In the genomic region with DNA sequence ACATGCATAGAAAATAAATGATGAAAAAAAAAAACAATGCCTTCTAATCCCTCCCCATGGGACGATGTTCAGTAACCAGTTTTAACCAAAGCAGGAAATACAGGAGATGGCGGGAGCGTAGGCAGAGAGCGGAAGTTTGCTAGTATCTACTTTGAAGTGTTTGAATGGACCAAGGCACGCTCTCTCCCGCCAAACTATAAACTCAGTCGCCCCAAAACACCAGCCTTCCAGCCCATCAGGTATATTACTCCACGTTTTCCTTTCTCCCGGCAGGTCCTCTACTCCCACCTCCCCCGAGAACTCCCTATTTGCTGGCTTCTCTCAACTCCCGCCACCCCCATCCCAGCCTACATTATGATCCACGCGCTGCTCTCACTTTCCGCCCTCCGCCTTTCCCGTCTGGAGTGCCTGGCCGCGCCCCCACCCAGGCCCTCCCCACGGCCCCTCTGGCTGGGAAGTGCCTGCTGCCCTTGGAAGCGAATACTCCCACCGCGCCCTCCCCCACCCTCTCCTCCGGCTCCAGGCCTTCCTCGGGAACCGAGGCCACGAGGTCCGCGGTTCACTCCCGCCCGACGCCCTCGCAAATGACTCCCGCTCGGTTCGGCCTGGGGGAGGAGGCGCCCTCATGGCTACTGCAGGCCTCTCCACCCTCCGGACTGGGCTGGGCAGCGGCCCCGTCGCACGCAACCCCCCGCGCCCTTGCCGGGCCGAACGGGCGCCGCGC, we compare ENCODE assay signal across 1 cellular context.
A peak's percentile ranks its signal among the peaks of the same experiment; 100 is the strongest.
TF ChIP-seq lines count a peak whose summit lies in the region.

No MANE protein-coding gene starts in this region.

TF ChIP-seq in K562, 482 proteins besides CTCF, POLR2A, EP300 and RAD21 (continued from another document and continues in another):
- TF ChIP-seq, protein P1, sequence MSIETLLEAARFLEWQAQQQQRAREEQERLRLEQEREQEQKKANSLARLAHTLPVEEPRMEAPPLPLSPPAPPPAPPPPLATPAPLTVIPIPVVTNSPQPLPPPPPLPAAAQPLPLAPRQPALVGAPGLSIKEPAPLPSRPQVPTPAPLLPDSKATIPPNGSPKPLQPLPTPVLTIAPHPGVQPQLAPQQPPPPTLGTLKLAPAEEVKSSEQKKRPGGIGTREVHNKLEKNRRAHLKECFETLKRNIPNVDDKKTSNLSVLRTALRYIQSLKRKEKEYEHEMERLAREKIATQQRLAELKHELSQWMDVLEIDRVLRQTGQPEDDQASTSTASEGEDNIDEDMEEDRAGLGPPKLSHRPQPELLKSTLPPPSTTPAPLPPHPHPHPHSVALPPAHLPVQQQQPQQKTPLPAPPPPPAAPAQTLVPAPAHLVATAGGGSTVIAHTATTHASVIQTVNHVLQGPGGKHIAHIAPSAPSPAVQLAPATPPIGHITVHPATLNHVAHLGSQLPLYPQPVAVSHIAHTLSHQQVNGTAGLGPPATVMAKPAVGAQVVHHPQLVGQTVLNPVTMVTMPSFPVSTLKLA (conservative IDR thresholded peaks at IDR 0.05), result peak; percentile 58 to 68; a peak in 3 of 4 replicates
- TF ChIP-seq PCBP1 (IDR thresholded peaks at IDR 0.05; ENCODE audit: low read depth, low read length, poor library complexity, severe bottlenecking) (no peak), NONO (IDR thresholded peaks at IDR 0.05; ENCODE audit: low read depth in 2 of 2, low read length in 1 of 2) (peak in 1 of 2 experiments; percentile 36; a peak in 1 of 4 replicates), LCOR (CRISPR knock-in tag; IDR thresholded peaks at IDR 0.05) (no peak), SRSF3 (IDR thresholded peaks at IDR 0.05; ENCODE audit: insufficient read depth, low read length) (peak; percentile 93; the same call in 1 of the 2 replicates), KAT2B (IDR thresholded peaks at IDR 0.05; ENCODE audit: low read depth, low read length) (no peak), TCF3 (CRISPR knock-in tag; IDR thresholded peaks at IDR 0.05) (no peak), SMAD3 (CRISPR knock-in tag; conservative IDR thresholded peaks at IDR 0.05) (no peak), ZNF444 (CRISPR knock-in tag; IDR thresholded peaks at IDR 0.05) (no peak), ZBTB7A (IDR thresholded peaks at IDR 0.05; ENCODE audit: borderline replicate concordance, control insufficient read depth, low read depth, low read length) (peak; percentile 33; the same call in 1 of the 2 replicates), TEAD1 (CRISPR knock-in tag; IDR thresholded peaks at IDR 0.05) (0 out of 4 replicates have a peak, but pooled peaks of 1 of the 2 experiments have one; percentile 7), ZEB2 (IDR thresholded peaks at IDR 0.05) (no peak), ETV1 (tag; conservative IDR thresholded peaks at IDR 0.05; ENCODE audit: low read depth) (peak; percentile 49), CBX8 (IDR thresholded peaks at IDR 0.05; ENCODE audit: borderline replicate concordance, extremely low read depth, low read depth, low read length, poor library complexity, severe bottlenecking) (no peak), L3MBTL2 (IDR thresholded peaks at IDR 0.05) (no peak), FOXM1 (IDR thresholded peaks at IDR 0.05; ENCODE audit: low read depth) (no peak), FOXM1 (CRISPR knock-in tag; IDR thresholded peaks at IDR 0.05; ENCODE audit: low read depth) (0 out of 2 replicates have a peak, but pooled peaks have one; percentile 31), THRAP3 (IDR thresholded peaks at IDR 0.05; ENCODE audit: borderline replicate concordance) (no peak), ZBTB8A (IDR thresholded peaks at IDR 0.05; ENCODE audit: partially characterized antibody) (no peak), ZNF175 (CRISPR knock-in tag; IDR thresholded peaks at IDR 0.05; ENCODE audit: low read depth) (no peak), POLR3G (IDR thresholded peaks at IDR 0.05; ENCODE audit: extremely low read depth, insufficient read length, insufficient replicate concordance) (no peak), PHB2 (IDR thresholded peaks at IDR 0.05; ENCODE audit: low read depth) (no peak), MYC (IDR thresholded peaks at IDR 0.05; ENCODE audit: low read depth, low read length) (no peak; the same call in none of the 2 replicates), MYC (CRISPR knock-in tag; IDR thresholded peaks at IDR 0.05; ENCODE audit: borderline replicate concordance, low read depth) (no peak), ZNF324 (CRISPR knock-in tag; IDR thresholded peaks at IDR 0.05) (no peak), FOXJ3 (CRISPR knock-in tag; IDR thresholded peaks at IDR 0.05) (no peak), CBFA2T2 (conservative IDR thresholded peaks at IDR 0.05) (no peak), POLR2B (IDR thresholded peaks at IDR 0.05; ENCODE audit: low read depth, partially characterized antibody) (no peak), SRSF7 (optimal IDR thresholded peaks at IDR 0.05; ENCODE audit: low read depth, low read length) (no peak), ZFX (CRISPR knock-in tag; IDR thresholded peaks at IDR 0.05) (no peak), ZNF436 (CRISPR knock-in tag; IDR thresholded peaks at IDR 0.05) (no peak), FOXJ2 (tag; IDR thresholded peaks at IDR 0.05) (no peak), PYGO2 (tag; IDR thresholded peaks at IDR 0.05) (no peak), KAT8 (IDR thresholded peaks at IDR 0.05; ENCODE audit: low read depth) (no peak), KLF1 (tag; IDR thresholded peaks at IDR 0.05) (no peak)
- TF ChIP-seq, protein P2, sequence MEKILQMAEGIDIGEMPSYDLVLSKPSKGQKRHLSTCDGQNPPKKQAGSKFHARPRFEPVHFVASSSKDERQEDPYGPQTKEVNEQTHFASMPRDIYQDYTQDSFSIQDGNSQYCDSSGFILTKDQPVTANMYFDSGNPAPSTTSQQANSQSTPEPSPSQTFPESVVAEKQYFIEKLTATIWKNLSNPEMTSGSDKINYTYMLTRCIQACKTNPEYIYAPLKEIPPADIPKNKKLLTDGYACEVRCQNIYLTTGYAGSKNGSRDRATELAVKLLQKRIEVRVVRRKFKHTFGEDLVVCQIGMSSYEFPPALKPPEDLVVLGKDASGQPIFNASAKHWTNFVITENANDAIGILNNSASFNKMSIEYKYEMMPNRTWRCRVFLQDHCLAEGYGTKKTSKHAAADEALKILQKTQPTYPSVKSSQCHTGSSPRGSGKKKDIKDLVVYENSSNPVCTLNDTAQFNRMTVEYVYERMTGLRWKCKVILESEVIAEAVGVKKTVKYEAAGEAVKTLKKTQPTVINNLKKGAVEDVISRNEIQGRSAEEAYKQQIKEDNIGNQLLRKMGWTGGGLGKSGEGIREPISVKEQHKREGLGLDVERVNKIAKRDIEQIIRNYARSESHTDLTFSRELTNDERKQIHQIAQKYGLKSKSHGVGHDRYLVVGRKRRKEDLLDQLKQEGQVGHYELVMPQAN (IDR thresholded peaks at IDR 0.05; ENCODE audit: borderline replicate concordance), result peak; percentile 83
- TF ChIP-seq, protein P3, sequence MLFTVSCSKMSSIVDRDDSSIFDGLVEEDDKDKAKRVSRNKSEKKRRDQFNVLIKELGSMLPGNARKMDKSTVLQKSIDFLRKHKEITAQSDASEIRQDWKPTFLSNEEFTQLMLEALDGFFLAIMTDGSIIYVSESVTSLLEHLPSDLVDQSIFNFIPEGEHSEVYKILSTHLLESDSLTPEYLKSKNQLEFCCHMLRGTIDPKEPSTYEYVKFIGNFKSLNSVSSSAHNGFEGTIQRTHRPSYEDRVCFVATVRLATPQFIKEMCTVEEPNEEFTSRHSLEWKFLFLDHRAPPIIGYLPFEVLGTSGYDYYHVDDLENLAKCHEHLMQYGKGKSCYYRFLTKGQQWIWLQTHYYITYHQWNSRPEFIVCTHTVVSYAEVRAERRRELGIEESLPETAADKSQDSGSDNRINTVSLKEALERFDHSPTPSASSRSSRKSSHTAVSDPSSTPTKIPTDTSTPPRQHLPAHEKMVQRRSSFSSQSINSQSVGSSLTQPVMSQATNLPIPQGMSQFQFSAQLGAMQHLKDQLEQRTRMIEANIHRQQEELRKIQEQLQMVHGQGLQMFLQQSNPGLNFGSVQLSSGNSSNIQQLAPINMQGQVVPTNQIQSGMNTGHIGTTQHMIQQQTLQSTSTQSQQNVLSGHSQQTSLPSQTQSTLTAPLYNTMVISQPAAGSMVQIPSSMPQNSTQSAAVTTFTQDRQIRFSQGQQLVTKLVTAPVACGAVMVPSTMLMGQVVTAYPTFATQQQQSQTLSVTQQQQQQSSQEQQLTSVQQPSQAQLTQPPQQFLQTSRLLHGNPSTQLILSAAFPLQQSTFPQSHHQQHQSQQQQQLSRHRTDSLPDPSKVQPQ (CRISPR knock-in tag; IDR thresholded peaks at IDR 0.05; ENCODE audit: borderline replicate concordance), result no peak
- TF ChIP-seq, protein P4, sequence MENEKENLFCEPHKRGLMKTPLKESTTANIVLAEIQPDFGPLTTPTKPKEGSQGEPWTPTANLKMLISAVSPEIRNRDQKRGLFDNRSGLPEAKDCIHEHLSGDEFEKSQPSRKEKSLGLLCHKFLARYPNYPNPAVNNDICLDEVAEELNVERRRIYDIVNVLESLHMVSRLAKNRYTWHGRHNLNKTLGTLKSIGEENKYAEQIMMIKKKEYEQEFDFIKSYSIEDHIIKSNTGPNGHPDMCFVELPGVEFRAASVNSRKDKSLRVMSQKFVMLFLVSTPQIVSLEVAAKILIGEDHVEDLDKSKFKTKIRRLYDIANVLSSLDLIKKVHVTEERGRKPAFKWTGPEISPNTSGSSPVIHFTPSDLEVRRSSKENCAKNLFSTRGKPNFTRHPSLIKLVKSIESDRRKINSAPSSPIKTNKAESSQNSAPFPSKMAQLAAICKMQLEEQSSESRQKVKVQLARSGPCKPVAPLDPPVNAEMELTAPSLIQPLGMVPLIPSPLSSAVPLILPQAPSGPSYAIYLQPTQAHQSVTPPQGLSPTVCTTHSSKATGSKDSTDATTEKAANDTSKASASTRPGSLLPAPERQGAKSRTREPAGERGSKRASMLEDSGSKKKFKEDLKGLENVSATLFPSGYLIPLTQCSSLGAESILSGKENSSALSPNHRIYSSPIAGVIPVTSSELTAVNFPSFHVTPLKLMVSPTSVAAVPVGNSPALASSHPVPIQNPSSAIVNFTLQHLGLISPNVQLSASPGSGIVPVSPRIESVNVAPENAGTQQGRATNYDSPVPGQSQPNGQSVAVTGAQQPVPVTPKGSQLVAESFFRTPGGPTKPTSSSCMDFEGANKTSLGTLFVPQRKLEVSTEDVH (IDR thresholded peaks at IDR 0.05; ENCODE audit: low read depth, partially characterized antibody), result peak; percentile 84
- TF ChIP-seq, protein P5, sequence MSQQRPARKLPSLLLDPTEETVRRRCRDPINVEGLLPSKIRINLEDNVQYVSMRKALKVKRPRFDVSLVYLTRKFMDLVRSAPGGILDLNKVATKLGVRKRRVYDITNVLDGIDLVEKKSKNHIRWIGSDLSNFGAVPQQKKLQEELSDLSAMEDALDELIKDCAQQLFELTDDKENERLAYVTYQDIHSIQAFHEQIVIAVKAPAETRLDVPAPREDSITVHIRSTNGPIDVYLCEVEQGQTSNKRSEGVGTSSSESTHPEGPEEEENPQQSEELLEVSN (IDR thresholded peaks at IDR 0.05; ENCODE audit: borderline replicate concordance in 1 of 2, extremely low read depth in 1 of 2, insufficient read depth in 1 of 2, insufficient read length in 1 of 2, low read depth in 1 of 2, low read length in 1 of 2, poor library complexity in 1 of 2, severe bottlenecking in 1 of 2), result peak; percentile 29 to 84
- TF ChIP-seq, protein P6, sequence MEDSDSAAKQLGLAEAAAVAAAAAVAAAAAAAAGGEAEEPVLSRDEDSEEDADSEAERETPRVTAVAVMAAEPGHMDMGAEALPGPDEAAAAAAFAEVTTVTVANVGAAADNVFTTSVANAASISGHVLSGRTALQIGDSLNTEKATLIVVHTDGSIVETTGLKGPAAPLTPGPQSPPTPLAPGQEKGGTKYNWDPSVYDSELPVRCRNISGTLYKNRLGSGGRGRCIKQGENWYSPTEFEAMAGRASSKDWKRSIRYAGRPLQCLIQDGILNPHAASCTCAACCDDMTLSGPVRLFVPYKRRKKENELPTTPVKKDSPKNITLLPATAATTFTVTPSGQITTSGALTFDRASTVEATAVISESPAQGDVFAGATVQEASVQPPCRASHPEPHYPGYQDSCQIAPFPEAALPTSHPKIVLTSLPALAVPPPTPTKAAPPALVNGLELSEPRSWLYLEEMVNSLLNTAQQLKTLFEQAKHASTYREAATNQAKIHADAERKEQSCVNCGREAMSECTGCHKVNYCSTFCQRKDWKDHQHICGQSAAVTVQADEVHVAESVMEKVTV (CRISPR knock-in tag; IDR thresholded peaks at IDR 0.05), result no peak
- TF ChIP-seq, protein P7, sequence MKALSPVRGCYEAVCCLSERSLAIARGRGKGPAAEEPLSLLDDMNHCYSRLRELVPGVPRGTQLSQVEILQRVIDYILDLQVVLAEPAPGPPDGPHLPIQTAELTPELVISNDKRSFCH (CRISPR knock-in tag; IDR thresholded peaks at IDR 0.05), result no peak
- TF ChIP-seq, protein P7 (tag; IDR thresholded peaks at IDR 0.05), result no peak
- TF ChIP-seq, protein P8, sequence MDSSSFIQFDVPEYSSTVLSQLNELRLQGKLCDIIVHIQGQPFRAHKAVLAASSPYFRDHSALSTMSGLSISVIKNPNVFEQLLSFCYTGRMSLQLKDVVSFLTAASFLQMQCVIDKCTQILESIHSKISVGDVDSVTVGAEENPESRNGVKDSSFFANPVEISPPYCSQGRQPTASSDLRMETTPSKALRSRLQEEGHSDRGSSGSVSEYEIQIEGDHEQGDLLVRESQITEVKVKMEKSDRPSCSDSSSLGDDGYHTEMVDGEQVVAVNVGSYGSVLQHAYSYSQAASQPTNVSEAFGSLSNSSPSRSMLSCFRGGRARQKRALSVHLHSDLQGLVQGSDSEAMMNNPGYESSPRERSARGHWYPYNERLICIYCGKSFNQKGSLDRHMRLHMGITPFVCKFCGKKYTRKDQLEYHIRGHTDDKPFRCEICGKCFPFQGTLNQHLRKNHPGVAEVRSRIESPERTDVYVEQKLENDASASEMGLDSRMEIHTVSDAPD (CRISPR knock-in tag; IDR thresholded peaks at IDR 0.05), result no peak
- TF ChIP-seq, protein P9, sequence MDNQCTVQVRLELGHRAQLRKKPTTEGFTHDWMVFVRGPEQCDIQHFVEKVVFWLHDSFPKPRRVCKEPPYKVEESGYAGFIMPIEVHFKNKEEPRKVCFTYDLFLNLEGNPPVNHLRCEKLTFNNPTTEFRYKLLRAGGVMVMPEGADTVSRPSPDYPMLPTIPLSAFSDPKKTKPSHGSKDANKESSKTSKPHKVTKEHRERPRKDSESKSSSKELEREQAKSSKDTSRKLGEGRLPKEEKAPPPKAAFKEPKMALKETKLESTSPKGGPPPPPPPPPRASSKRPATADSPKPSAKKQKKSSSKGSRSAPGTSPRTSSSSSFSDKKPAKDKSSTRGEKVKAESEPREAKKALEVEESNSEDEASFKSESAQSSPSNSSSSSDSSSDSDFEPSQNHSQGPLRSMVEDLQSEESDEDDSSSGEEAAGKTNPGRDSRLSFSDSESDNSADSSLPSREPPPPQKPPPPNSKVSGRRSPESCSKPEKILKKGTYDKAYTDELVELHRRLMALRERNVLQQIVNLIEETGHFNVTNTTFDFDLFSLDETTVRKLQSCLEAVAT (IDR thresholded peaks at IDR 0.05), result peak in 1 of 2 experiments; percentile 40; a peak in 1 of 4 replicates
